In genomic region chr17:14752007-14752406, GRCh38 we compare ENCODE assay signal across 22 cellular contexts.
"Had no signal": no experiment of that assay in that cellular context is flagged by ENCODE, and none has a peak within 500 bp of the region (broad histone marks: within the 10 kb centered on the region; RNA-seq: fewer than 3 reads in every experiment).

No MANE protein-coding gene starts in this region.

- ATAC-seq: heart left ventricle; left colon; left ventricle myocardium superior; natural killer cell treated with Interleukin-12 subunit alpha and Interleukin-12 subunit beta and Interleukin-15 and Interleukin-18, amount 100 ng/mL, for 72 hours had no signal

- H3K9ac ChIP-seq: neural progenitor cell had no signal

- H3K27ac ChIP-seq: heart left ventricle, neural progenitor cell, ovary, right atrium auricular region, sigmoid colon, skin epidermis, tibial artery, upper lobe of left lung, uterus had no signal

- H3K4me2 ChIP-seq: neural progenitor cell had no signal

- H3K36me3 Mint-ChIP-seq: natural killer cell treated with Interleukin-12 subunit alpha and Interleukin-12 subunit beta and Interleukin-15 and Interleukin-18, amount 100 ng/mL, for 72 hours; neural progenitor cell had no signal

- H3K9me3 ChIP-seq: heart left ventricle, ovary, right atrium auricular region, sigmoid colon, tibial artery, upper lobe of left lung, uterus had no signal

- DNase-seq: effector CD4-positive, alpha-beta T cell; endodermal cell; erythroblast; heart left ventricle; hippocampal formation; left colon; left ventricle myocardium superior; mesenchymal stem cell; midbrain; nucleus accumbens; ovary; sigmoid colon; stimulated activated CD4-positive, alpha-beta T cell treated with anti-CD3 and anti-CD28 coated beads, Interleukin-2, amount 100 ng/mL, for 24 hours; stimulated activated naive CD4-positive, alpha-beta T cell treated with Interleukin-2 at 50 U/mL for 16 hours; tibial artery; upper lobe of left lung; uterus had no signal

- H3K4me3 Mint-ChIP-seq: endodermal cell; natural killer cell treated with Interleukin-12 subunit alpha and Interleukin-12 subunit beta and Interleukin-15 and Interleukin-18, amount 100 ng/mL, for 72 hours; neural progenitor cell had no signal

- H3K36me3 ChIP-seq: heart left ventricle, neural progenitor cell, ovary, right atrium auricular region, sigmoid colon, tibial artery, upper lobe of left lung, uterus had no signal

- H3K27me3 ChIP-seq: neural progenitor cell, ovary, right atrium auricular region, sigmoid colon, tibial artery, upper lobe of left lung, uterus had no signal

- H3K4me3 ChIP-seq: heart left ventricle, lung, neural progenitor cell, ovary, right atrium auricular region, sigmoid colon, skin epidermis, tibial artery, upper lobe of left lung, uterus had no signal

- H3K27ac Mint-ChIP-seq: endodermal cell; natural killer cell treated with Interleukin-12 subunit alpha and Interleukin-12 subunit beta and Interleukin-15 and Interleukin-18, amount 100 ng/mL, for 72 hours; neural progenitor cell had no signal

- H2AFZ ChIP-seq: neural progenitor cell had no signal

- H3K4me1 ChIP-seq: neural progenitor cell, right atrium auricular region, sigmoid colon, tibial artery, upper lobe of left lung, uterus had no signal

- H3K9me3 Mint-ChIP-seq: natural killer cell treated with Interleukin-12 subunit alpha and Interleukin-12 subunit beta and Interleukin-15 and Interleukin-18, amount 100 ng/mL, for 72 hours had no signal
